In the genomic region with DNA sequence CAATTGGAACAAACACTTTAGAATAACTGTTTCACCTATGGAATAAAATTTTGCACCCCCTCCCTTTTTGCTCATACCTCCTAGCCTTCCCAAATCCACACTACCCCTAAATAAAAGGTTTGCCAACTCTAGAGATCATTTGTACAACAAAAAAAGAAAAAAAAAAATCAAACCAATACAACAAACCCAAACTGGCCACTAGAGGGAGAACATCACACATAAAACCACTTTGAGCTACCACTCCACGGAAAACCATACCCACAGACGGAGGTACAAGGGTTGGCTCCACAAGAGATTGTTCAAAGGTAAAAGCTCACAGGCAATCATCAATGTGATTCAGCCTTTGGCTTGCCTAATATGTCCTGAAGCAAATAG, we compare ENCODE assay signal across 7 cellular contexts. TPM values are rescaled to one million over a fixed set of nuclear protein-coding genes. Genes with fewer than 3 reads are reported as not detected.
DNase-seq lines count a peak whose midpoint lies in the region; ATAC-seq, FAIRE-seq and TF ChIP-seq lines count a peak whose summit lies in the region.

No MANE protein-coding gene starts in this region.

- no peaks in the 10 kb centered on the region for H4K20me1 ChIP-seq in hepatocyte (ENCODE audit: insufficient read depth, poor library complexity, severe bottlenecking)

- peaks cover 0 to 3% of the 10 kb centered on the region in 2 donors for H3K4me1 ChIP-seq in ascending aorta
- H3K4me1 ChIP-seq in hepatocyte (ENCODE audit: insufficient read depth): peaks cover 11% of the 10 kb centered on the region
- no peaks in the 10 kb centered on the region for H3K4me1 ChIP-seq in small intestine (ENCODE audit: control insufficient read depth in 2 of 2, insufficient read depth in 1 of 2, low read depth in 1 of 2, low read length in 1 of 2)

- peak; percentile 66 for TF ChIP-seq CTCF in GM12865 (IDR thresholded peaks at IDR 0.05; ENCODE audit: insufficient read depth, low read depth, low read length, missing control alignments)
- peak; percentile 58 to 76 (median 67) for TF ChIP-seq CTCF in ascending aorta (IDR thresholded peaks at IDR 0.05)
- peak; percentile 89 for TF ChIP-seq CTCF in hepatocyte (IDR thresholded peaks at IDR 0.05; ENCODE audit: poor library complexity)

- no peak overlapping the region for H3K4me3 ChIP-seq in GM12865 (ENCODE audit: low read depth, low read length)
- H3K4me3 ChIP-seq in ascending aorta: peak overlapping the region; percentile 45 to 60
- H3K4me3 ChIP-seq in hepatocyte: no peak overlapping the region
- peak overlapping the region in 1 of 2 donors; percentile 23 for H3K4me3 ChIP-seq in small intestine (ENCODE audit: low read depth in 1 of 2, low read length in 2 of 2)

- H3K27ac ChIP-seq in ascending aorta (peak overlapping the region; percentile 88 to 92), hepatocyte (peak overlapping the region; percentile 46), small intestine (ENCODE audit: low read depth in 1 of 2, low read length in 1 of 2) (no peak overlapping the region)

- no peaks in the 10 kb centered on the region for H3K36me3 ChIP-seq in ascending aorta
- H3K36me3 ChIP-seq in hepatocyte (replicated peaks; ENCODE audit: insufficient read depth, low read depth): no peaks in the 10 kb centered on the region
- no peaks in the 10 kb centered on the region for H3K36me3 ChIP-seq in small intestine (ENCODE audit: control insufficient read depth in 2 of 2, insufficient read depth in 2 of 2, low read length in 2 of 2)

- H3K9me2 ChIP-seq in hepatocyte (replicated peaks; ENCODE audit: insufficient read depth): no peaks in the 10 kb centered on the region

- intact Hi-C loops in ascending aorta (cut with DNase I): loop anchor here (1.0 to 5.0 kb wide), 6 partner anchors 67 to 632 kb away; a partner anchor contains a TSS

- H3K79me2 ChIP-seq in hepatocyte: no peaks in the 10 kb centered on the region

- 4% methylated on average over 2 of the region's 2 CpGs for WGBS in hepatocyte (ENCODE audit: low lambda C conversion rate, missing lambda C conversion rate)
- WGBS in small intestine, 3 donors: 0 to 2% (median 0%) methylated on average over 2 of the region's 2 CpGs

- FAIRE-seq in small intestine (lab: Jason Lieb, UNC): peak; percentile 5

- H2AFZ ChIP-seq in hepatocyte: no peak overlapping the region

- H3K4me2 ChIP-seq in hepatocyte: peak overlapping the region; percentile 70

- H3K27me3 ChIP-seq in ascending aorta (no peaks in the 10 kb centered on the region), hepatocyte (no peaks in the 10 kb centered on the region), small intestine (ENCODE audit: control insufficient read depth in 2 of 2, insufficient read depth in 2 of 2, low read length in 2 of 2) (no peaks in the 10 kb centered on the region)

- DNase-seq in GM12865 (ENCODE audit: low read depth) (peak; percentile 76), HCEC 1CT (peak; percentile 57), M059J (ENCODE audit: low read depth) (peak; percentile 68), ascending aorta (ENCODE audit: low spot score in 2 of 2) (peak in 1 of 2 donors; percentile 68), hepatocyte (ENCODE audit: low spot score) (peak; percentile 86), small intestine (peak; percentile 89)

- peak; percentile 87 for ATAC-seq in SK-N-SH treated with all-trans-retinoic acid at 6 μM for 48 hours

- no peaks in the 10 kb centered on the region for H3K9me3 ChIP-seq in ascending aorta
- no peaks in the 10 kb centered on the region for H3K9me3 ChIP-seq in hepatocyte (ENCODE audit: low read depth)
- no peaks in the 10 kb centered on the region for H3K9me3 ChIP-seq in small intestine (ENCODE audit: control insufficient read depth, low read depth)

TF ChIP-seq in SK-N-SH treated with all-trans-retinoic acid at 6 μM for 48 hours, 23 proteins besides CTCF, POLR2A, EP300 and RAD21:
- no peak for TF ChIP-seq ZNF565 (CRISPR knock-in tag; conservative IDR thresholded peaks at IDR 0.05; ENCODE audit: low read depth)

RNA-seq across cellular contexts. Expression of a gene that starts 47.6 kb away (rescaled TPM):
- total RNA-seq in M059J (2014; rRNA removed; shearing (Covaris generic)): 9.4 and 14.2 TPM in 2 replicates
- total RNA-seq in ascending aorta (13.6 TPM), hepatocyte (15.4 and 23.4 TPM in 2 replicates)
- polyA plus RNA-seq in hepatocyte (13.5 and 16.5 TPM in 2 replicates), small intestine (10 to 100 TPM in 2 of 3 donors, 1 to 10 TPM in 1; 5.9 to 16.7 (median 12.3) TPM)

Comparison
In these comparisons a context has a peak if more than half of its experiments do, and no peak if none do; other contexts are left out.
1. H3K4me3 ChIP-seq: peak in ascending aorta (2 of 2); none in GM12865 (single experiment) and hepatocyte (single experiment).
2. H3K27ac ChIP-seq: peak in ascending aorta (2 of 2) and hepatocyte (single experiment); none in small intestine (0 of 2).
3. Peak in every context shown above with its lines, with median percentiles within 50 percentile points of each other: CTCF ChIP-seq.